Comparison of ENCODE assay signal across 9 cellular contexts in the genomic region with DNA sequence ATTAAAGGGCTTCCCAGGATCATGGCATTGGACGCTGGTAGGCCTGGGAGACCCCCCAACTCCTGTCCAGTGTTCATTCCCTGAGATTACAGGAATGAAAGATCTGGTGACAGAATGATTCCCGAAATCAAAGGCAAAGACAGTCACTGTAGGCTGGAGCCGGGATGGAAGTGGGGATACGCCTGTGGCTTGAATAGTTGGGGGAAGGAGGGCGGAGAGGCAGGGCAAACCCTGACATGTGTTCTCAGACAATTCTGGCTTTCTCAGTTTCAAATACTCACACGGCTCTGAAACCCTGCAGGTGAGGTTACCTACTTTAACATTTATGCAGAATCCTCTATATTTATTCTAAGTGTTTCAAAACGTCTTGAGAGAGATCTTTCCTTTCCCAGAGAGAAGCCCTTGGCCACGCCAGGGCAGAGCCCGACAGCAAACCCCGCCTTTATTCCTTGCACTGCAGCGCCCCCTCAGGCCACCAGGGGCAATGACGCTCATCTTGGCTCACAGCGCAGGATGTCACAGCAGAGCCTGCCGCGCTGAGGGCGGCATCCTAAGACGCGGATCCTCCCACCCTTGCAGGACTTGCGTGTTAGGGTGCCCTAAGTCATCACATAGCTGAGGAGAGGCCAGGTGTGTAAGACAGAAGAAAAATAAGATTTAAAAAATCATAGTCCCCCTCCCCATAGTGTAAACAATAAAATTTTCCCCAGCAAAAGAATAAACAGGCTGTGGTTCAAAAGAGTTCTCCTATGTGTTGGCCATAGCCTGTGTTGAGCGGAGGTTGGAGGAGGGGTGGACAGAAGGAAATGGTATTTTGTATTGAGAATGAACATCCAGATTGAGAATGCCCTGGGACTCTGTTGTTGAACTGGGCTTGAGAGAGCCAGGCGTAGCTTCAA.
DNase-seq lines count a peak whose midpoint lies in the region; ATAC-seq and TF ChIP-seq lines count a peak whose summit lies in the region.
"Had no signal": no experiment of that assay in that cellular context is flagged by ENCODE, and none has a peak within 500 bp of the region (broad histone marks: within the 10 kb centered on the region; RNA-seq: fewer than 3 reads in every experiment).

No MANE protein-coding gene starts in this region.

- H3K4me3 Mint-ChIP-seq in activated B cell treated with CpG ODN at 0.5 μM for 24 hours = no peak overlapping the region
- no peak overlapping the region for H3K4me3 Mint-ChIP-seq in naive thymus-derived CD4-positive, alpha-beta T cell

- TF ChIP-seq CTCF in AG04450 (IDR thresholded peaks at IDR 0.05; ENCODE audit: low read depth, low read length) (peak; percentile 15; the same call in 1 of the 2 replicates), GM13976 (IDR thresholded peaks at IDR 0.05; ENCODE audit: borderline replicate concordance, control extremely low read depth, extremely low read depth, insufficient read depth, missing control alignments) (peak; percentile 92), activated B cell treated with CpG ODN at 0.5 μM for 24 hours (IDR thresholded peaks at IDR 0.05) (no peak), esophagus squamous epithelium (IDR thresholded peaks at IDR 0.05) (peak; percentile 78 to 96 (median 90))

- in situ Hi-C loops in GM13976 (cut with MboI; ENCODE audit: low sequenced_read_pairs, unreplicated experiment) = loop anchor here (10.0 to 25.0 kb wide), 2 partner anchors 259 to 542 kb away; no protein-coding TSS in a partner anchor

- peaks cover 0 to 31% (median 13%) of the 10 kb centered on the region in 3 donors for H3K4me1 ChIP-seq in esophagus squamous epithelium
- no peaks in the 10 kb centered on the region for H3K4me1 ChIP-seq in naive thymus-derived CD4-positive, alpha-beta T cell (ENCODE audit: control insufficient read depth in 2 of 2, insufficient read depth in 2 of 2, low read length in 2 of 2)

- H3K9me3 ChIP-seq in AG04450 (ENCODE audit: control insufficient read depth, insufficient read depth, low read length) (peaks cover 34% of the 10 kb centered on the region), esophagus squamous epithelium (no peaks in the 10 kb centered on the region)
- no peaks in the 10 kb centered on the region for H3K9me3 ChIP-seq in naive thymus-derived CD4-positive, alpha-beta T cell (ENCODE audit: control insufficient read depth in 2 of 3, low read length in 3 of 3)
- H3K9me3 ChIP-seq: neutrophil had no signal

- H3K36me3 Mint-ChIP-seq in activated B cell treated with CpG ODN at 0.5 μM for 24 hours (ENCODE audit: low read depth) = no peaks in the 10 kb centered on the region
- no peaks in the 10 kb centered on the region for H3K36me3 Mint-ChIP-seq in naive thymus-derived CD4-positive, alpha-beta T cell

- POLR2A ChIA-PET in AG04450 (lab: Yijun Ruan, JAX) = no interaction called here
- POLR2A ChIA-PET in activated B cell treated with CpG ODN at 0.5 μM for 24 hours (lab: Charles Lee) = no interaction called here
- POLR2A ChIA-PET in naive thymus-derived CD4-positive, alpha-beta T cell (lab: Charles Lee) = no interaction called here

- DNase-seq in AG04450 (ENCODE audit: low read depth, low spot score) (no peak), GM13976 (ENCODE audit: low spot score) (peak; percentile 87), NCI-H1105 (lab: John Stamatoyannopoulos, UW) (peak; percentile 65), activated B cell treated with CpG ODN at 0.5 μM for 24 hours (peak; percentile 16), esophagus squamous epithelium (lab: John Stamatoyannopoulos, UW) (no peak)
- peak in 3 of 9 donors; percentile 1 to 63 (median 14) for DNase-seq in naive thymus-derived CD4-positive, alpha-beta T cell

- H3K27ac Mint-ChIP-seq in activated B cell treated with CpG ODN at 0.5 μM for 24 hours = no peak overlapping the region
- H3K27ac Mint-ChIP-seq in naive thymus-derived CD4-positive, alpha-beta T cell = no peak overlapping the region

- H3K36me3 ChIP-seq in esophagus squamous epithelium = no peaks in the 10 kb centered on the region
- no peaks in the 10 kb centered on the region for H3K36me3 ChIP-seq in naive thymus-derived CD4-positive, alpha-beta T cell (ENCODE audit: control insufficient read depth in 2 of 3, insufficient read depth in 3 of 3, low read length in 3 of 3)
- H3K36me3 ChIP-seq: neutrophil had no signal

- intact Hi-C loops in activated B cell treated with CpG ODN at 0.5 μM for 24 hours (cut with micrococcal nuclease) = no loop called here
- intact Hi-C loops in esophagus squamous epithelium (cut with DNase I) = loop anchor here (10.0 kb wide), 1 partner anchor 259 kb away; no protein-coding TSS in a partner anchor
- intact Hi-C loops in naive thymus-derived CD4-positive, alpha-beta T cell (cut with micrococcal nuclease) = loop anchor here in 1 of 2 donors (1.0 to 2.0 kb wide), 3 partner anchors 257 to 557 kb away; no protein-coding TSS in a partner anchor

- H3K27me3 ChIP-seq in AG04450 (ENCODE audit: control insufficient read depth, insufficient read depth, low read length) (no peaks in the 10 kb centered on the region), esophagus squamous epithelium (no peaks in the 10 kb centered on the region)
- no peaks in the 10 kb centered on the region for H3K27me3 ChIP-seq in naive thymus-derived CD4-positive, alpha-beta T cell (ENCODE audit: control insufficient read depth in 2 of 2, insufficient read depth in 2 of 2, low read length in 2 of 2)

- 22 to 31% methylated on average over 10 to 17 of the region's 21 CpGs for WGBS in esophagus squamous epithelium, 2 donors

- H3K27me3 Mint-ChIP-seq in activated B cell treated with CpG ODN at 0.5 μM for 24 hours = peaks cover 12% of the 10 kb centered on the region
- peaks cover 6 to 41% (median 14%) of the 10 kb centered on the region in 5 donors for H3K27me3 Mint-ChIP-seq in naive thymus-derived CD4-positive, alpha-beta T cell

- CTCF ChIA-PET in AG04450 (lab: Charles Lee) = no interaction called here
- CTCF ChIA-PET in activated B cell treated with CpG ODN at 0.5 μM for 24 hours (lab: Charles Lee) = no interaction called here
- CTCF ChIA-PET in naive thymus-derived CD4-positive, alpha-beta T cell (lab: Charles Lee) = no interaction called here

- no peak for TF ChIP-seq POLR2A in esophagus squamous epithelium (IDR thresholded peaks at IDR 0.05)

- H3K4me3 ChIP-seq in AG04450 (ENCODE audit: low read depth, low read length) (no peak overlapping the region), esophagus squamous epithelium (no peak overlapping the region)
- H3K4me3 ChIP-seq in naive thymus-derived CD4-positive, alpha-beta T cell (ENCODE audit: low read length) = no peak overlapping the region

- ATAC-seq in HG02798 (IDR thresholded peaks at IDR 0.05; ENCODE audit: poor library complexity, unreplicated experiment) (peak; percentile 95), activated B cell treated with CpG ODN at 0.5 μM for 24 hours (ENCODE audit: low read depth) (peak; percentile 37)
- ATAC-seq in naive thymus-derived CD4-positive, alpha-beta T cell = peak; percentile 66

- H3K4me1 Mint-ChIP-seq in activated B cell treated with CpG ODN at 0.5 μM for 24 hours = no peaks in the 10 kb centered on the region
- H3K4me1 Mint-ChIP-seq in naive thymus-derived CD4-positive, alpha-beta T cell = peaks cover 0 to 4% (median 0%) of the 10 kb centered on the region in 7 donors

- peaks cover 3% of the 10 kb centered on the region for H3K9me3 Mint-ChIP-seq in activated B cell treated with CpG ODN at 0.5 μM for 24 hours
- peaks cover 0 to 8% (median 0%) of the 10 kb centered on the region in 11 donors for H3K9me3 Mint-ChIP-seq in naive thymus-derived CD4-positive, alpha-beta T cell

- no peak overlapping the region for H3K27ac ChIP-seq in AG04450 (ENCODE audit: low read depth, low read length)
- H3K27ac ChIP-seq in esophagus squamous epithelium = no peak overlapping the region
- H3K27ac ChIP-seq in naive thymus-derived CD4-positive, alpha-beta T cell (ENCODE audit: low read depth, low read length) = no peak overlapping the region
- peak overlapping the region; percentile 23 for H3K27ac ChIP-seq in temporal lobe (ENCODE audit: low read depth, low read length)
- H3K27ac ChIP-seq: neutrophil had no signal

Comparison
In these comparisons a context has a peak if more than half of its experiments do, and no peak if none do; other contexts are left out.
1. DNase-seq: peak in GM13976 (single experiment), NCI-H1105 (single experiment) and activated B cell treated with CpG ODN at 0.5 μM for 24 hours (single experiment); none in AG04450 (single experiment) and esophagus squamous epithelium (single experiment).
2. ATAC-seq: peak in every context shown above with its lines; median percentile 95 in HG02798; 66 in naive thymus-derived CD4-positive, alpha-beta T cell; 37 in activated B cell treated with CpG ODN at 0.5 μM for 24 hours.